In the genomic region with DNA sequence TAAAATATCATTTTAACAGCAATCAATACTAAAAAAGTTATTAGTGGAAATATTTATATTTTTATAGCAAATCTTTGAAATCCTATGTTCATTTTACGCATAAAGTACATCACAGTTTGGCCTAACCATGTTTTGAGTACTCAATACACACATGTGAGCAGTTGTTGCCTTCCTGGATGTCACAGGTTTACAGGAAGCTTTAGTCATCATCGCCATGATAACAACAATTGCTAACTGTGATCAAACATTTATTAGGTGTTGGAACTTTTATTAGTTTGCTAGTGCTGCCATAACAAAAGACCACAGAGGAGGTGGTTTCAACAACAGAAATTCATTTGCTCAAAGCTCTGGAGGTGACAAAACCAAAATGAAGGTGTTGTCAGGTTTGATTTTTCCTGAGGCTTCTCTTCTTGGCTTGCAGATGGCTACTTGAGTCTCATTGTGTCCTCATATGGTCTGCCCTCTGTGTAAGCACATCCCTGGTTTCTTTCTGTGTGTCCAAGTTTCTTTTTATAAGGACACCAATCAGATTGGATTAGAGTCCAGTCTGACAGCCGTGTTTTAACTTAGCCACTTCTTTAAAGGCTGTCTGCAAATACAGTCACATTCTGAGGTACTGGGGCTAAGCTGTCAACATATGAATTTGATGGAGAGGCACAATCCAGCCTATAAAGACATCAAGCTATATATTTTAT, we compare ENCODE assay signal across 23 cellular contexts. TPM values are rescaled to one million over a fixed set of nuclear protein-coding genes. Genes with fewer than 3 reads are reported as not detected.
DNase-seq lines count a peak whose midpoint lies in the region; ATAC-seq and TF ChIP-seq lines count a peak whose summit lies in the region.
"Had no signal": no experiment of that assay in that cellular context is flagged by ENCODE, and none has a peak within 500 bp of the region (broad histone marks: within the 10 kb centered on the region; RNA-seq: fewer than 3 reads in every experiment).

No MANE protein-coding gene starts in this region.

- H3K27ac ChIP-seq in right cardiac atrium (ENCODE audit: low read length) (no peak overlapping the region), prostate gland (no peak overlapping the region), uterus (no peak overlapping the region)
- H3K27ac ChIP-seq: C4-2B had no signal

- H3K36me3 ChIP-seq in prostate gland (no peaks in the 10 kb centered on the region), uterus (no peaks in the 10 kb centered on the region)

- H3K27me3 ChIP-seq in right cardiac atrium (ENCODE audit: control insufficient read depth, insufficient read depth) (no peaks in the 10 kb centered on the region), prostate gland (replicated peaks; ENCODE audit: insufficient read depth) (no peaks in the 10 kb centered on the region), uterus (no peaks in the 10 kb centered on the region)

- TF ChIP-seq CTCF in LNCaP clone FGC (IDR thresholded peaks at IDR 0.05; ENCODE audit: control insufficient read depth, extremely low read depth, insufficient read depth): no peak
- no peak for TF ChIP-seq CTCF in prostate gland (IDR thresholded peaks at IDR 0.05)
- TF ChIP-seq CTCF in uterus (IDR thresholded peaks at IDR 0.05): no peak

- 63% methylated on average over 3 of the region's 3 CpGs for WGBS in right cardiac atrium
- WGBS in prostate gland: 62% methylated on average over 3 of the region's 3 CpGs

- TF ChIP-seq POLR2A in prostate gland (IDR thresholded peaks at IDR 0.05) (no peak), uterus (IDR thresholded peaks at IDR 0.05) (no peak)

- ATAC-seq in right cardiac atrium: peak; percentile 69 to 80
- ATAC-seq: CD8-positive, alpha-beta T cell; GM12878; GM23338; K562 had no signal

- DNase-seq in LNCaP clone FGC (ENCODE audit: low read depth): peak; percentile 91
- peak; percentile 35 for DNase-seq in dermis blood vessel endothelial cell
- DNase-seq in right cardiac atrium: no peak
- peak; percentile 17 for DNase-seq in prostate gland (ENCODE audit: low spot score)
- no peak for DNase-seq in 8988T
- no peak for DNase-seq in stimulated activated CD4-positive, alpha-beta T cell treated with anti-CD3 and anti-CD28 coated beads, Interleukin-4, amount 100 ng/mL, for 24 hours
- no peak for DNase-seq in uterus
- DNase-seq: Caco-2; CD8-positive, alpha-beta T cell; EL; GDM1; H9; Kasumi-1; NCI-H1105 treated with DMSO at 0.1 percent for 48 hours; NCI-H2029; NCI-H2227 treated with DMSO at 0.1 percent for 48 hours; NCI-H526 treated with DMSO at 0.1 percent for 48 hours; RPMI8226; SHP77 treated with DMSO at 0.1 percent for 48 hours had no signal

- H3K4me1 ChIP-seq in right cardiac atrium (ENCODE audit: control insufficient read depth, insufficient read depth, low read length) (no peaks in the 10 kb centered on the region), prostate gland (replicated peaks) (no peaks in the 10 kb centered on the region), uterus (no peaks in the 10 kb centered on the region)
- H3K4me1 ChIP-seq: Caco-2 had no signal

- intact Hi-C loops in right cardiac atrium (cut with DNase I): no loop called here
- intact Hi-C loops in prostate gland (cut with DNase I): no loop called here
- intact Hi-C loops in uterus (cut with DNase I; ENCODE audit: low total_unique reads): no loop called here

- H3K4me3 ChIP-seq in LNCaP clone FGC (ENCODE audit: low read depth, low read length) (no peak overlapping the region), right cardiac atrium (ENCODE audit: low read length) (no peak overlapping the region), prostate gland (no peak overlapping the region), uterus (no peak overlapping the region)
- H3K4me3 ChIP-seq: GM12878, GM23338, K562 had no signal

- no peaks in the 10 kb centered on the region for H3K9me3 ChIP-seq in right cardiac atrium (ENCODE audit: control insufficient read depth, low read length)
- no peaks in the 10 kb centered on the region for H3K9me3 ChIP-seq in prostate gland
- H3K9me3 ChIP-seq in uterus: peaks cover 0 to 6% of the 10 kb centered on the region in 2 donors
- H3K9me3 ChIP-seq: Caco-2 had no signal

RNA-seq across cellular contexts. Expression of a gene that starts 43.1 kb away (rescaled TPM):
- total RNA-seq in dermis blood vessel endothelial cell (28.4 and 38.7 TPM in 2 replicates), right cardiac atrium (10 to 100 TPM; 21.7 to 24.7 (median 23.6) TPM), prostate gland (10 to 100 TPM; 27.7 to 73.6 TPM), uterus (10 to 100 TPM; 17.9 to 64.8 (median 50.5) TPM)
- polyA plus RNA-seq in right cardiac atrium: 14.0 TPM

Comparison
In these comparisons a context has a peak if more than half of its experiments do, and no peak if none do; other contexts are left out.
1. DNase-seq: peak in LNCaP clone FGC (single experiment), dermis blood vessel endothelial cell (single experiment) and prostate gland (single experiment); none in right cardiac atrium (0 of 3), 8988T (single experiment), stimulated activated CD4-positive, alpha-beta T cell treated with anti-CD3 and anti-CD28 coated beads, Interleukin-4, amount 100 ng/mL, for 24 hours (single experiment) and uterus (0 of 2).